In genomic region chr2:116687381-116687780, GRCh38 we compare ENCODE assay signal across 6 cellular contexts.
"Had no signal": no experiment of that assay in that cellular context is flagged by ENCODE, and none has a peak within 500 bp of the region (broad histone marks: within the 10 kb centered on the region; RNA-seq: fewer than 3 reads in every experiment).

No MANE protein-coding gene starts in this region.

- ATAC-seq: GM23338, HCT116, K562 had no signal

- DNase-seq: H9, HFFc6, IMR-90 had no signal
